ENCODE assay signal across 9 cellular contexts in the genomic region with DNA sequence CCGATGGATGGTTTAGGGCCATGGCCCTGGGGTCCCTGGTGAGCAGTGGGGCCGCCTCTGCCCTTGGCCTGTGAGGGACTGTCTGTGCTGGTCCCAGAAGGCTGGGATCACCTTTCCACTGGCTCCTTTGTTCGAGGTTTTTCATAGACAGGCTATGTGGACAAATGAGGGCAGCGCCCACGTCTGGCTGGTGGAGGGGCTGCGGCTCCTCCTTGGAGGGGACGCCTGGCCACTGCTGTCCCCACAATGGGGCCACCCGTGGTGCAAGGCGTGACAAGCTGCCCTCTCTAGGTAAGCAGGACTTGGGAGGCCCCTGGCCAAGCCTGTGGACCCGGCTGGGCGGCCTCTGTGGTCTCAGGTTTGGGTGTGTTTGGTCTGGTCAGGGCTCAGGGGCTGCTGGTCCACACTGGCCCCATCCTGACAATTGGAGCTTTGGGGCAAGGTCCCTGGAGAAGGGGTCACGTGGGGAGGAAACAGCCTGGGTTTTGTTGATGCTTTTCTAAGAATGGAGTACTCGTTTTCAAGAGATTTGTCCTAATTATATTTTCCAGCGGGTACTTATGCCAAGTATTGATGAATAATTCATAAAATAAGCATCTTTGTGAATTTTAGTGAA. TPM values are rescaled to one million over a fixed set of nuclear protein-coding genes. Genes with fewer than 3 reads are reported as not detected.
DNase-seq lines count a peak whose midpoint lies in the region; ATAC-seq, FAIRE-seq and TF ChIP-seq lines count a peak whose summit lies in the region.
"Had no signal": no experiment of that assay in that cellular context is flagged by ENCODE, and none has a peak within 500 bp of the region (broad histone marks: within the 10 kb centered on the region; RNA-seq: fewer than 3 reads in every experiment).

No MANE protein-coding gene starts in this region.

- no peaks in the 10 kb centered on the region for H3K4me1 ChIP-seq in small intestine (ENCODE audit: control insufficient read depth in 2 of 2, insufficient read depth in 1 of 2, low read depth in 1 of 2, low read length in 1 of 2)

- DNase-seq in HFF-Myc (ENCODE audit: extremely low read depth, low read depth) (no peak), NCI-H526 (lab: John Stamatoyannopoulos, UW) (peak; percentile 67 to 92), fibroblast of the aortic adventitia (ENCODE audit: low read depth) (no peak), small intestine (peak; percentile 40)
- DNase-seq: activated T-cell treated with anti-CD3 and anti-CD28 coated beads, Interleukin-2, amount 50 U/mL, for 4 hours had no signal

- H3K9me3 ChIP-seq in small intestine (ENCODE audit: control insufficient read depth, low read depth) = no peaks in the 10 kb centered on the region

- H3K4me3 ChIP-seq in HFF-Myc (replicated peaks; ENCODE audit: low read depth, low read length) = no peak overlapping the region
- no peak overlapping the region for H3K4me3 ChIP-seq in fibroblast of the aortic adventitia (ENCODE audit: low read depth, low read length)
- peak overlapping the region in 1 of 2 donors; percentile 32 for H3K4me3 ChIP-seq in small intestine (ENCODE audit: low read depth in 1 of 2, low read length in 2 of 2)

- H3K27ac ChIP-seq in small intestine (ENCODE audit: low read depth in 1 of 2, low read length in 1 of 2) = no peak overlapping the region
- H3K27ac ChIP-seq: KMS-11 had no signal

- 18 to 55% (median 43%) methylated on average over 13 to 14 of the region's 14 CpGs for WGBS in small intestine, 3 donors

- FAIRE-seq in small intestine (lab: Jason Lieb, UNC) = no peak

- no peak for ATAC-seq in HG03025 (IDR thresholded peaks at IDR 0.05; ENCODE audit: low FRiP score, unreplicated experiment)
- no peak for ATAC-seq in GM18867 (IDR thresholded peaks at IDR 0.05; ENCODE audit: unreplicated experiment)
- no peak for ATAC-seq in GM21528 (IDR thresholded peaks at IDR 0.05; ENCODE audit: low FRiP score, unreplicated experiment)
- ATAC-seq: activated T-cell treated with anti-CD3 and anti-CD28 coated beads, Interleukin-2, amount 50 U/mL, for 4 hours had no signal

- H3K27me3 ChIP-seq in small intestine (ENCODE audit: control insufficient read depth in 2 of 2, insufficient read depth in 2 of 2, low read length in 2 of 2) = no peaks in the 10 kb centered on the region

- peak; percentile 10 for TF ChIP-seq CTCF in HFF-Myc (IDR thresholded peaks at IDR 0.05; ENCODE audit: low read depth, low read length, missing control alignments)
- peak; percentile 28 for TF ChIP-seq CTCF in fibroblast of the aortic adventitia (IDR thresholded peaks at IDR 0.05; ENCODE audit: insufficient read depth, low read length)

- no peaks in the 10 kb centered on the region for H3K36me3 ChIP-seq in small intestine (ENCODE audit: control insufficient read depth in 2 of 2, insufficient read depth in 2 of 2, low read length in 2 of 2)

RNA-seq across cellular contexts. Expression of gene MCF2L, which starts 33.3 kb away (rescaled TPM):
- 2.2 and 8.0 TPM in 2 replicates for total RNA-seq in fibroblast of the aortic adventitia (ENCODE audit: low replicate concordance)
- 10 to 100 TPM; 12.2 to 23.9 (median 20.1) TPM for polyA plus RNA-seq in small intestine

Comparison
In these comparisons a context has a peak if more than half of its experiments do, and no peak if none do; other contexts are left out.
1. DNase-seq: peak in NCI-H526 (2 of 2) and small intestine (single experiment); none in HFF-Myc (single experiment) and fibroblast of the aortic adventitia (single experiment).